ENCODE assay signal across 7 cellular contexts in genomic region chr7:76531643-76532042, GRCh38. TPM values are rescaled to one million over a fixed set of nuclear protein-coding genes. Genes with fewer than 3 reads are reported as not detected.
"Had no signal": no experiment of that assay in that cellular context is flagged by ENCODE, and none has a peak within 500 bp of the region (broad histone marks: within the 10 kb centered on the region; RNA-seq: fewer than 3 reads in every experiment).

No MANE protein-coding gene starts in this region.

RNA-seq across cellular contexts. Expression of gene SPDYE16, which starts 11.5 kb away (rescaled TPM):
- total RNA-seq: activated T-helper 1 cell treated with anti-CD3 and anti-CD28 coated beads, Interleukin-12 subunit alpha, Interleukin-12 subunit beta, Interleukin-2, Interleukin-4 antibody, amounts not matched to agents 30 ng/mL and 10 ng/mL and 1 ng/mL, durations not matched to agents 14 hours and 24 hours and 36 hours; ascending aorta; astrocyte; bronchial epithelial cell; cardiac septum; chondrocyte had no signal

RNA-seq across cellular contexts. Expression of gene UPK3B, which starts 21.3 kb away (rescaled TPM):
- total RNA-seq: activated naive CD8-positive, alpha-beta T cell treated with anti-CD3 and anti-CD28 coated beads for 36 hours had no signal
